ENCODE assay signal across 13 cellular contexts in the genomic region with DNA sequence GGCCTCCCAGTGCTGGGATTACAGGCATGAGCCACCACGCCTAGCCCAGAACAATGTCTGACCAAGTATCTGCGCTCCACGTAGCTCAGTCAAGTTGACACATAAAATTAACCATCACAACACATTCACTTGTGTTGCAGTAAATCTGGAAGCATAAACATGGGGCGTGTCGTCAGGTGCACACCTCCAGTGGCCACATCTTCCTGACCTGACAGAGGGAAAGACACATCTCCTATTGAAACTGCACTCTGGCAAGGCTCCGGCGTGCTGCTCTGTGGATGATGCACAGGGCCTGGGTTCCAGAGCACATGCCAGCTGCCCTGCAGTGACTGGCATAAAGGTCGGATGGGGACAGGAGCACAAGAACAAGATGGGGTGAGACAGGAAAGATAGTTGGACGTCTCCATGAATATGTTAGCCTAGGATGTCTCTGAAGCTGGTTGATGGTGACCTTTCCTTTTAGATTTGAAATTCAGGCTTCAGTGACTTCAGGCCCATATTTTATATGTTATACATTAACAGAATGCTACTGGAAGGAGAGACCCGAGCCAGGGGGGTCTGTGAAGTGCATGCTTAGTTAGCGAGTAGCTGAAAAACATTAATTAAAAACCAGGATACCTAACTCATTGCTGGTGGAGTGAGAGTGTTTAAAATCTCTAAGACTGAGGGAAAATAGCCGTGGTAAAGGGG.
"Had no signal": no experiment of that assay in that cellular context is flagged by ENCODE, and none has a peak within 500 bp of the region (broad histone marks: within the 10 kb centered on the region; RNA-seq: fewer than 3 reads in every experiment).

No MANE protein-coding gene starts in this region.

- ATAC-seq: activated T-helper 17 cell treated with anti-CD3 and anti-CD28 coated beads, Interleukin-2, amount 50 U/mL, for 72 hours; esophagus mucosa; stimulated activated naive CD8-positive, alpha-beta T cell treated with anti-CD3 and anti-CD28 coated beads, Interleukin-15, Interleukin-2, amounts not matched to agents 100 U/mL and 50 U/mL, for 24 hours; upper lobe of right lung had no signal

- H3K27ac ChIP-seq: adrenal gland, upper lobe of right lung had no signal

- H3K4me3 ChIP-seq: adrenal gland, suprapubic skin, upper lobe of right lung had no signal

- H3K27ac Mint-ChIP-seq: progenitor cell of endocrine pancreas had no signal

- H3K27me3 ChIP-seq: adrenal gland, suprapubic skin, upper lobe of right lung had no signal

- H3K9me3 ChIP-seq: adrenal gland, suprapubic skin, upper lobe of right lung had no signal

- H3K4me1 Mint-ChIP-seq: activated T-helper 17 cell treated with anti-CD3 and anti-CD28 coated beads, Interleukin-2, amount 50 U/mL, for 72 hours had no signal

- H3K9me3 Mint-ChIP-seq: activated T-helper 17 cell treated with anti-CD3 and anti-CD28 coated beads, Interleukin-2, amount 50 U/mL, for 72 hours; brain; dendritic cell treated with granulocyte-macrophage colony-stimulating factor and Interleukin-4, amounts not matched to agents 40 ng/mL and 50 ng/mL, for 4 days had no signal

- H3K27me3 Mint-ChIP-seq: activated T-helper 17 cell treated with anti-CD3 and anti-CD28 coated beads, Interleukin-2, amount 50 U/mL, for 72 hours; brain; dendritic cell treated with granulocyte-macrophage colony-stimulating factor and Interleukin-4, amounts not matched to agents 40 ng/mL and 50 ng/mL, for 4 days; progenitor cell of endocrine pancreas had no signal

- H3K36me3 ChIP-seq: adrenal gland, suprapubic skin, upper lobe of right lung had no signal

- H3K36me3 Mint-ChIP-seq: brain had no signal

- H3K4me3 Mint-ChIP-seq: activated T-helper 17 cell treated with anti-CD3 and anti-CD28 coated beads, Interleukin-2, amount 50 U/mL, for 72 hours; brain; dendritic cell treated with granulocyte-macrophage colony-stimulating factor and Interleukin-4, amounts not matched to agents 40 ng/mL and 50 ng/mL, for 4 days had no signal

- DNase-seq: activated CD4-positive, alpha-beta T cell treated with anti-CD3 and anti-CD28 coated beads, Interleukin-2, amount 50 U/mL, for 1 hour; activated naive CD4-positive, alpha-beta T cell treated with anti-CD3 and anti-CD28 coated beads, Interleukin-2, amount 50 U/mL, for 16 hours; activated T-cell treated with anti-CD3 and anti-CD28 coated beads for 4 hours; stimulated activated CD4-positive, alpha-beta T cell treated with anti-CD3 and anti-CD28 coated beads, Interleukin-2, amount 100 ng/mL, for 48 hours; stimulated activated naive CD8-positive, alpha-beta T cell treated with anti-CD3 and anti-CD28 coated beads, Interleukin-15, Interleukin-2, amounts not matched to agents 100 U/mL and 50 U/mL, for 24 hours; upper lobe of right lung had no signal
